In genomic region chr7:131265227-131265626, GRCh38 we compare ENCODE assay signal across 28 cellular contexts.
A peak's percentile ranks its signal among the peaks of the same experiment; 100 is the strongest.
DNase-seq lines count a peak whose midpoint lies in the region; ATAC-seq and TF ChIP-seq lines count a peak whose summit lies in the region.
"Had no signal": no experiment of that assay in that cellular context is flagged by ENCODE, and none has a peak within 500 bp of the region (broad histone marks: within the 10 kb centered on the region; RNA-seq: fewer than 3 reads in every experiment).

No MANE protein-coding gene starts in this region.

- H3K4me3 Mint-ChIP-seq in activated B cell treated with CpG ODN at 0.5 μM for 24 hours (no peak overlapping the region), neural progenitor cell (no peak overlapping the region)
- H3K4me3 Mint-ChIP-seq: activated CD4-positive, alpha-beta memory T cell treated with anti-CD3 and anti-CD28 coated beads for 36 hours; activated T-cell treated with anti-CD3 and anti-CD28 coated beads, Interleukin-2, amount 50 U/mL, for 72 hours; CD4-positive, alpha-beta T cell; immature natural killer cell had no signal

- H3K9me3 ChIP-seq in right cardiac atrium (ENCODE audit: control insufficient read depth, low read length) (no peaks in the 10 kb centered on the region), neural progenitor cell (ENCODE audit: low read depth) (no peaks in the 10 kb centered on the region)
- H3K9me3 ChIP-seq: psoas muscle had no signal

- peaks cover 2% of the 10 kb centered on the region for H3K9me3 Mint-ChIP-seq in activated B cell treated with CpG ODN at 0.5 μM for 24 hours
- H3K9me3 Mint-ChIP-seq in neural progenitor cell, result peaks cover 6% of the 10 kb centered on the region
- H3K9me3 Mint-ChIP-seq: activated CD4-positive, alpha-beta memory T cell treated with anti-CD3 and anti-CD28 coated beads for 36 hours; immature natural killer cell had no signal

- 81% methylated on average over 4 of the region's 4 CpGs for WGBS in right cardiac atrium

- no peak overlapping the region for H3K9ac ChIP-seq in neural progenitor cell

- ATAC-seq in right cardiac atrium (no peak), activated B cell treated with CpG ODN at 0.5 μM for 24 hours (ENCODE audit: low read depth) (peak; percentile 34), HG03039 (IDR thresholded peaks at IDR 0.05; ENCODE audit: unreplicated experiment) (no peak)
- ATAC-seq: activated T-cell treated with anti-CD3 and anti-CD28 coated beads, Interleukin-2, amount 50 U/mL, for 72 hours; psoas muscle had no signal

- H3K27ac Mint-ChIP-seq in activated B cell treated with CpG ODN at 0.5 μM for 24 hours (no peak overlapping the region), neural progenitor cell (no peak overlapping the region)
- H3K27ac Mint-ChIP-seq: activated CD4-positive, alpha-beta memory T cell treated with anti-CD3 and anti-CD28 coated beads for 36 hours; activated T-cell treated with anti-CD3 and anti-CD28 coated beads, Interleukin-2, amount 50 U/mL, for 72 hours; CD4-positive, alpha-beta T cell had no signal

- CTCF ChIA-PET in activated B cell treated with CpG ODN at 0.5 μM for 24 hours (lab: Charles Lee), result no interaction called here

- H3K27me3 Mint-ChIP-seq in activated B cell treated with CpG ODN at 0.5 μM for 24 hours, result no peaks in the 10 kb centered on the region
- H3K27me3 Mint-ChIP-seq in neural progenitor cell (ENCODE audit: insufficient read depth, low read depth), result no peaks in the 10 kb centered on the region
- H3K27me3 Mint-ChIP-seq: CD4-positive, alpha-beta T cell had no signal

- H3K36me3 Mint-ChIP-seq in activated B cell treated with CpG ODN at 0.5 μM for 24 hours (ENCODE audit: low read depth) (no peaks in the 10 kb centered on the region), neural progenitor cell (no peaks in the 10 kb centered on the region)
- H3K36me3 Mint-ChIP-seq: activated CD4-positive, alpha-beta memory T cell treated with anti-CD3 and anti-CD28 coated beads for 36 hours; immature natural killer cell had no signal

- no peaks in the 10 kb centered on the region for H3K79me2 ChIP-seq in neural progenitor cell (ENCODE audit: low read depth)

- H3K4me2 ChIP-seq in neural progenitor cell, result no peak overlapping the region

- peak overlapping the region; percentile 42 for H2AFZ ChIP-seq in neural progenitor cell (replicated peaks)

- H3K4me1 Mint-ChIP-seq in activated B cell treated with CpG ODN at 0.5 μM for 24 hours (peaks cover 13% of the 10 kb centered on the region), neural progenitor cell (no peaks in the 10 kb centered on the region)
- H3K4me1 Mint-ChIP-seq: immature natural killer cell had no signal

- H3K27ac ChIP-seq in right cardiac atrium (ENCODE audit: low read length), result no peak overlapping the region
- no peak overlapping the region for H3K27ac ChIP-seq in neural progenitor cell
- H3K27ac ChIP-seq in coronary artery, result no peak overlapping the region
- H3K27ac ChIP-seq: psoas muscle had no signal

- H3K4me1 ChIP-seq in right cardiac atrium (ENCODE audit: control insufficient read depth, insufficient read depth, low read length) (no peaks in the 10 kb centered on the region), neural progenitor cell (no peaks in the 10 kb centered on the region)
- H3K4me1 ChIP-seq: psoas muscle had no signal

- intact Hi-C loops in right cardiac atrium (cut with DNase I), result no loop called here
- intact Hi-C loops in cardiac septum (cut with DNase I), result no loop called here
- intact Hi-C loops in activated B cell treated with CpG ODN at 0.5 μM for 24 hours (cut with micrococcal nuclease), result no loop called here

- no peaks in the 10 kb centered on the region for H3F3A ChIP-seq in neural progenitor cell (ENCODE audit: low read depth)

- H3K36me3 ChIP-seq in neural progenitor cell, result no peaks in the 10 kb centered on the region

- TF ChIP-seq CTCF in activated B cell treated with CpG ODN at 0.5 μM for 24 hours (IDR thresholded peaks at IDR 0.05), result no peak
- TF ChIP-seq CTCF in neural progenitor cell (IDR thresholded peaks at IDR 0.05), result no peak
- no peak for TF ChIP-seq CTCF in coronary artery (IDR thresholded peaks at IDR 0.05)

- DNase-seq in right cardiac atrium (peak in 2 of 3 donors; percentile 18 to 48), cardiac septum (ENCODE audit: low spot score) (no peak), activated B cell treated with CpG ODN at 0.5 μM for 24 hours (no peak), neural progenitor cell (ENCODE audit: low spot score) (no peak), coronary artery (ENCODE audit: low spot score) (no peak), iPS-NIHi7 (ENCODE audit: extremely low spot score) (no peak)
- no peak for DNase-seq in activated CD4-positive, alpha-beta T cell treated with anti-CD3 and anti-CD28 coated beads, Interleukin-2, amount 50 U/mL, for 48 hours
- DNase-seq: 8988T; activated CD4-positive, alpha-beta memory T cell treated with anti-CD3 and anti-CD28 coated beads for 36 hours; activated T-cell treated with anti-CD3 and anti-CD28 coated beads, Interleukin-2, amount 50 U/mL, for 72 hours; CD4-positive, alpha-beta T cell; DND-41; erythroblast; GF-D8; GOT3; immature natural killer cell; left cardiac atrium; mesendoderm; NCI-H1417; NCI-H2081; NCI-H226; NCI-H748 treated with DMSO at 0.1 percent for 48 hours; psoas muscle; RPMI8226; stimulated activated CD4-positive, alpha-beta T cell treated with anti-CD3 and anti-CD28 coated beads, Interleukin-4, amount 100 ng/mL, for 1 hour; T-helper 1 cell; trophoblast cell had no signal

- no peaks in the 10 kb centered on the region for H3K27me3 ChIP-seq in right cardiac atrium (ENCODE audit: control insufficient read depth, insufficient read depth)
- no peaks in the 10 kb centered on the region for H3K27me3 ChIP-seq in neural progenitor cell

- POLR2A ChIA-PET in activated B cell treated with CpG ODN at 0.5 μM for 24 hours (lab: Charles Lee), result no interaction called here

- no peak overlapping the region for H3K4me3 ChIP-seq in right cardiac atrium (ENCODE audit: low read length)
- H3K4me3 ChIP-seq in neural progenitor cell, result no peak overlapping the region
- no peak overlapping the region for H3K4me3 ChIP-seq in coronary artery
- H3K4me3 ChIP-seq: psoas muscle had no signal

- no peaks in the 10 kb centered on the region for H4K20me1 ChIP-seq in neural progenitor cell (ENCODE audit: low read depth)

Comparison
In these comparisons a context has a peak if more than half of its experiments do, and no peak if none do; other contexts are left out.
1. DNase-seq: peak in right cardiac atrium (2 of 3); none in cardiac septum (single experiment), activated B cell treated with CpG ODN at 0.5 μM for 24 hours (single experiment), neural progenitor cell (single experiment), coronary artery (single experiment), activated CD4-positive, alpha-beta T cell treated with anti-CD3 and anti-CD28 coated beads, Interleukin-2, amount 50 U/mL, for 48 hours (0 of 2) and iPS-NIHi7 (single experiment).